Comparison of ENCODE assay signal across 9 cellular contexts in the genomic region with DNA sequence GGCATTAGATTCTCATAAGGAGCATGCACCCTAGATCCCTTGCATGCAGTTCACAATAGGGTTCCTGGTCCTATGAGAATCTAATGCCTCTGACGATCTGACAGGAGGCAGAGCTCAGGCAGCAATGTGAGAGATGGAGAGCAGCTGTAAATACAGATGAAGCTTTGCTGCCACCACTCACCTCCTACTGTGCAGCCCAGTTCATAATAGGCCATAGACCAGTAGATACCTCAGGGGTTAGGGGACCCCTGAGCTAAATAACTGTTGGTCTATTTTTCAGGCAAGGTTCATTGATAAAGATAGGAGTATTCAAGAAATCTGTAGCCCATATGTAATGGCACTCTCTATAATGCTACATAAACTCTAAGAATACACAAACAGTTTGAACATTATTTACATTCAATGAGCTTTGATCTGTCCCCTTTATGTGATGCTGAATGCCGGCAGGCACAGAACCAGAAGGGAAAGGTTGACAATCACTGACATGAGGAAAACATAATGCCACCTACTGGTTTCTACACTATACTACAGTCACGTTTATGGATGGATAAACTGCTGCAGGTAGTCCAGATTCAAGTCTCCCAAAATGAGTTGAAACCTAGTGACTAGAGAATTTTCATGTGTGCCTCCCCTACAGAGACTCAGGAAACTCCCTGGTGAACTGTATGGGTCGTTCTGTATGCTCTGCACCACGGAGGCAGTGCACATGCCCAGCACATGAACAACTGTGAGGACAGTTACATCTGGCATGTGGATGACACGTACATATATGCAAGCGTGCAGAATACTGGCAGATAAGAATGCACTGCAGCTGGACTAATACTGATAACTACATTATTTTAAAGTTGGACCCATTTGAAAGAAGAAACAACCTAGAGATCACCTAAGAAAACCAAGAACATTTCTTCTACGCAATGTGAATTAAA.
A peak's percentile ranks its signal among the peaks of the same experiment; 100 is the strongest.
DNase-seq lines count a peak whose midpoint lies in the region; ATAC-seq and TF ChIP-seq lines count a peak whose summit lies in the region.
"Had no signal": no experiment of that assay in that cellular context is flagged by ENCODE, and none has a peak within 500 bp of the region (broad histone marks: within the 10 kb centered on the region; RNA-seq: fewer than 3 reads in every experiment).

No MANE protein-coding gene starts in this region.

- no peak overlapping the region for H3K4me3 ChIP-seq in body of pancreas
- H3K4me3 ChIP-seq: lung had no signal

- no peaks in the 10 kb centered on the region for H3K4me1 ChIP-seq in body of pancreas

- intact Hi-C loops in body of pancreas (cut with DNase I) = no loop called here
- intact Hi-C loops in left colon (cut with DNase I, micrococcal nuclease) = no loop called here

- H3K27me3 ChIP-seq in body of pancreas = no peaks in the 10 kb centered on the region

- DNase-seq in NCI-H2227 treated with DMSO at 0.1 percent for 48 hours (lab: John Stamatoyannopoulos, UW) = peak; percentile 3
- peak in 2 of 4 donors; percentile 13 to 16 for DNase-seq in body of pancreas
- no peak for DNase-seq in left colon
- no peak for DNase-seq in stimulated activated CD4-positive, alpha-beta T cell treated with anti-CD3 and anti-CD28 coated beads, Interleukin-15, amount 100 ng/mL, for 24 hours

- no peaks in the 10 kb centered on the region for H3K36me3 ChIP-seq in body of pancreas (replicated peaks in 1 of 2; ENCODE audit: insufficient read depth in 1 of 2, low read depth in 2 of 2)

- TF ChIP-seq CTCF in C4-2B (conservative IDR thresholded peaks at IDR 0.05) (peak; percentile 80), body of pancreas (IDR thresholded peaks at IDR 0.05) (peak; percentile 15 to 64 (median 58))

- H3K27ac ChIP-seq in C4-2B (no peak overlapping the region), body of pancreas (no peak overlapping the region)

- TF ChIP-seq POLR2A in body of pancreas (IDR thresholded peaks at IDR 0.05) = no peak

- no peaks in the 10 kb centered on the region for H3K9me3 ChIP-seq in body of pancreas

- WGBS in body of pancreas, 2 donors = 36 to 48% methylated on average over 8 of the region's 8 CpGs

- ATAC-seq in GM18867 (IDR thresholded peaks at IDR 0.05; ENCODE audit: unreplicated experiment) (peak; percentile 91), HG03095 (IDR thresholded peaks at IDR 0.05; ENCODE audit: unreplicated experiment) (peak; percentile 81), body of pancreas (peak; percentile 62), left colon (peak; percentile 76), GM19035 (IDR thresholded peaks at IDR 0.05; ENCODE audit: unreplicated experiment) (no peak)
